8 cellular contexts compared by ENCODE assay signal in the genomic region with DNA sequence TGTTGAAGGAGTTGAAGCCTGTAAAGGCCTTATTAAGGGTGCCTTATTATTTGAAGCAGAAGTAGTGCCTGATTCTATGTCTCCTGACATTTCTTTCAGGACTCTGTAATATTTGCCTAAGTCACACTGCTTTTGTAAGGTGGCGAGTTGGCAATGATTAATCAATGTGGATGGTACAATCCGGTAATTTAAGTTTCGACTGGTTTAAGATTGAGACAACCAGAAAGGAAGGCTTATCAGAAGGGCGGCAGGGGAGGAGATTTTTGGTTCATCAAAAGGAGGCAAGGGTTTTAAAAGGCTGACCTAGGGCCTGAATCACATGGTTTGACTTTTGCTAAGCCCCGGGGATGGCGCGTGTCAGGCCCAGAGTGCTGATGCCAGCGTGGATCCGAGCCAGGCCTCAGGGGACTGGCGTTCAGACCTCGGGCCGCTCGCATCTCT. TPM values are rescaled to one million over a fixed set of nuclear protein-coding genes. Genes with fewer than 3 reads are reported as not detected.
DNase-seq lines count a peak whose midpoint lies in the region; ATAC-seq, FAIRE-seq and TF ChIP-seq lines count a peak whose summit lies in the region.

No MANE protein-coding gene starts in this region.

- peaks cover 14% of the 10 kb centered on the region; the same call in 1 of the 2 replicates for H4K20me1 ChIP-seq in SU-DHL-6 (ENCODE audit: low read depth, low read length)

- peak overlapping the region; percentile 96 for H2AFZ ChIP-seq in SU-DHL-6 (ENCODE audit: low read depth, low read length, severe bottlenecking)

- TF ChIP-seq CTCF in SU-DHL-6 (IDR thresholded peaks at IDR 0.05; ENCODE audit: insufficient read depth, low read length, poor library complexity, severe bottlenecking) (no peak), foreskin fibroblast (IDR thresholded peaks at IDR 0.05; ENCODE audit: low read depth, low read length) (no peak)

- H3K9me3 ChIP-seq in SU-DHL-6 (ENCODE audit: insufficient read depth, low read length) = no peaks in the 10 kb centered on the region

- peak overlapping the region; percentile 71 for H3K27ac ChIP-seq in SU-DHL-6 (ENCODE audit: low read depth, low read length)

- no peaks in the 10 kb centered on the region for H3K27me3 ChIP-seq in SU-DHL-6 (ENCODE audit: low read length)

- H3K4me2 ChIP-seq in SU-DHL-6 (ENCODE audit: low read depth, low read length, poor library complexity, severe bottlenecking) = peak overlapping the region; percentile 98

- peak overlapping the region; percentile 91 for H3K4me3 ChIP-seq in SU-DHL-6 (ENCODE audit: insufficient read depth, low read length, poor library complexity, severe bottlenecking)
- peak overlapping the region; percentile 88 for H3K4me3 ChIP-seq in foreskin fibroblast (ENCODE audit: low read depth in 1 of 2, low read length in 2 of 2)
- H3K4me3 ChIP-seq in skeletal muscle cell (ENCODE audit: low read depth, low read length) = peak overlapping the region; percentile 82

- peak; percentile 5 for FAIRE-seq in GM12891 (lab: Jason Lieb, UNC)

- H3K9ac ChIP-seq in SU-DHL-6 (ENCODE audit: low read length) = peak overlapping the region; percentile 77

- no peak for TF ChIP-seq POLR2A in GM12891 (IDR thresholded peaks at IDR 0.05; ENCODE audit: low read depth, low read length)

- H3K79me2 ChIP-seq in SU-DHL-6 (ENCODE audit: insufficient read depth, low read length) = peaks cover 40% of the 10 kb centered on the region

- ATAC-seq in HG03520 (IDR thresholded peaks at IDR 0.05; ENCODE audit: unreplicated experiment) = no peak

- peaks cover 10% of the 10 kb centered on the region; the same call in 1 of the 2 replicates for H3F3A ChIP-seq in SU-DHL-6 (ENCODE audit: insufficient read depth)

- no peaks in the 10 kb centered on the region for H3K9me2 ChIP-seq in SU-DHL-6 (replicated peaks; ENCODE audit: insufficient read depth, low read length)

- no peak for DNase-seq in GM12891 (ENCODE audit: insufficient read length, low spot score)
- no peak for DNase-seq in foreskin fibroblast
- DNase-seq in skeletal muscle cell (ENCODE audit: low read depth) = no peak
- DNase-seq in T-helper 9 cell = no peak
- no peak for DNase-seq in OCI-M1 (lab: John Stamatoyannopoulos, UW)
- no peak for DNase-seq in NCI-H1048 (lab: John Stamatoyannopoulos, UW)

- H3K36me3 ChIP-seq in SU-DHL-6 (ENCODE audit: low read length) = no peaks in the 10 kb centered on the region

TF ChIP-seq in GM12891, 5 proteins besides CTCF, POLR2A, EP300 and RAD21:
- no peak for TF ChIP-seq PAX5 (IDR thresholded peaks at IDR 0.05; ENCODE audit: insufficient read depth, low read length, severe bottlenecking)
- no peak for TF ChIP-seq POU2F2 (IDR thresholded peaks at IDR 0.05; ENCODE audit: low read depth, low read length)
- TF ChIP-seq POLR2AphosphoS5 (IDR thresholded peaks at IDR 0.05; ENCODE audit: low read depth, low read length) = no peak
- no peak for TF ChIP-seq SPI1 (IDR thresholded peaks at IDR 0.05; ENCODE audit: low read depth, low read length)
- no peak for TF ChIP-seq TAF1 (IDR thresholded peaks at IDR 0.05; ENCODE audit: low read depth, low read length)

RNA-seq across cellular contexts. Expression of a gene that starts 0.8 kb away (rescaled TPM):
- polyA plus RNA-seq in GM12891 (2012; ENCODE audit: low read depth, missing spikeins) = 15.2 TPM

RNA-seq across cellular contexts. Expression of a gene that starts 19.8 kb away (rescaled TPM):
- not detected for polyA plus RNA-seq in GM12891 (2012; ENCODE audit: low read depth, missing spikeins)

RNA-seq across cellular contexts. Expression of a gene that starts 59.9 kb away (rescaled TPM):
- polyA plus RNA-seq in GM12891 (2012; ENCODE audit: low read depth, missing spikeins) = 13.4 TPM
